16 cellular contexts compared by ENCODE assay signal in the genomic region with DNA sequence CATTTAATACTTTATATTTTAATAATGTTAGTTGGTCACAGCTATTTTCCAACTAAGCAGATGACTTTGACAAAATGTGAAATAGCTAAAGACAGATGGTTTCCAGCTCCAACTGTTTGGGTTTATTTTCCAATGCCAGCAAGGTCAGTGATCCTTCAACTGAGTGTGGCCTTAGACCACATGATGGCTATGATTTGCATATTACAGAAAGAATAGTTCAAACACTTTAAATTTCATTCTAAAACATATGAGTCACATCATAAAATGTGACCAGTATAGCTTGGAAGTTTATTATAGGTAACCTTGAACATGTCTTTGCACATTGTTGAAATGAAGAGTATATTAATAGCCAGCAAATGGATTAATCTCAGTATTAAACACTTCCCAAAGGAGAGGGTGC.
A peak's percentile ranks its signal among the peaks of the same experiment; 100 is the strongest.
DNase-seq lines count a peak whose midpoint lies in the region; TF ChIP-seq lines count a peak whose summit lies in the region.
"Had no signal": no experiment of that assay in that cellular context is flagged by ENCODE, and none has a peak within 500 bp of the region (broad histone marks: within the 10 kb centered on the region; RNA-seq: fewer than 3 reads in every experiment).

No MANE protein-coding gene starts in this region.

- H3K4me1 Mint-ChIP-seq in type B pancreatic cell (ENCODE audit: unreplicated experiment) = no peaks in the 10 kb centered on the region
- H3K4me1 Mint-ChIP-seq: B cell had no signal

- no peak overlapping the region for H3K27ac Mint-ChIP-seq in type B pancreatic cell
- H3K27ac Mint-ChIP-seq: B cell; CD8-positive, alpha-beta T cell; HFFc6 had no signal

- TF ChIP-seq CTCF in type B pancreatic cell (conservative IDR thresholded peaks at IDR 0.05) = no peak

- DNase-seq in LHCN-M2 (ENCODE audit: low read depth) (peak; percentile 59), fibroblast of gingiva (ENCODE audit: low read depth) (peak; percentile 27), myocyte (ENCODE audit: low read depth) (peak; percentile 52), smooth muscle cell of the brain vasculature (ENCODE audit: low read depth, low spot score) (peak; percentile 10), NCI-H82 treated with DMSO at 0.1 percent for 48 hours (lab: John Stamatoyannopoulos, UW; ENCODE audit: unreplicated experiment) (no peak), NCI-H2029 (lab: John Stamatoyannopoulos, UW) (no peak), type B pancreatic cell (ENCODE audit: extremely low spot score, unreplicated experiment) (no peak)
- DNase-seq: 8988T; Calu3; CD8-positive, alpha-beta T cell; DMS79 treated with DMSO at 0.1 percent for 48 hours; GF-D8; GOT3; H7; HFFc6 had no signal

- H3K4me3 Mint-ChIP-seq in type B pancreatic cell = no peak overlapping the region
- H3K4me3 Mint-ChIP-seq: B cell; CD8-positive, alpha-beta T cell; HFFc6 had no signal

- H3K9me3 Mint-ChIP-seq in type B pancreatic cell = no peaks in the 10 kb centered on the region
- H3K9me3 Mint-ChIP-seq: CD8-positive, alpha-beta T cell had no signal

- H3K36me3 Mint-ChIP-seq in type B pancreatic cell = no peaks in the 10 kb centered on the region
- H3K36me3 Mint-ChIP-seq: CD8-positive, alpha-beta T cell had no signal

- no peaks in the 10 kb centered on the region for H3K27me3 Mint-ChIP-seq in type B pancreatic cell
- H3K27me3 Mint-ChIP-seq: B cell had no signal

Comparison
In these comparisons a context has a peak if more than half of its experiments do, and no peak if none do; other contexts are left out.
1. DNase-seq: peak in LHCN-M2 (single experiment), fibroblast of gingiva (single experiment), myocyte (single experiment) and smooth muscle cell of the brain vasculature (single experiment); none in NCI-H82 treated with DMSO at 0.1 percent for 48 hours (single experiment), NCI-H2029 (single experiment) and type B pancreatic cell (single experiment).